16 cellular contexts compared by ENCODE assay signal in the genomic region with DNA sequence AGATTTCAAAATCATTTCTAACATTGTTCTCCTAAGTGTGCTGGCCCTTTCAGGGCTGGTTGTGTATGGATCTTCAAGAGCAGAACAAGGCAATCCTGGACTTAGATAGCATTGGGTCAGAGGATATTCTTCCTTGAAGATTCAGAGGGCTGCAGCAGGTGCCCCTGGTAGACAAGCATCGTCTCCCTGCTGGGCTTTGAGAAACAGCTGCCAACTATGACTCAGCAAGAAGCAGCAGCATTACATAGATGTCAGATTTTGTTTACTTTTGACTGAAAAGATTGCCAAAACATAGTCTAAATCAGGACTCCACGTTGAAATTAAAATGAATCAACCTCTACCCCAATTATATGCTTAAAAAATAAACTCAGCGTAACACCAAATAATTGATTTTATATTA.
DNase-seq lines count a peak whose midpoint lies in the region; ATAC-seq lines count a peak whose summit lies in the region.
"Had no signal": no experiment of that assay in that cellular context is flagged by ENCODE, and none has a peak within 500 bp of the region (broad histone marks: within the 10 kb centered on the region; RNA-seq: fewer than 3 reads in every experiment).

No MANE protein-coding gene starts in this region.

- H3K36me3 Mint-ChIP-seq in activated T-helper 17 cell treated with anti-CD3 and anti-CD28 coated beads, Interleukin-2, amount 50 U/mL, for 72 hours (ENCODE audit: low read depth) = no peaks in the 10 kb centered on the region
- H3K36me3 Mint-ChIP-seq: immature natural killer cell had no signal

- no peaks in the 10 kb centered on the region for H3K9me3 Mint-ChIP-seq in activated T-helper 17 cell treated with anti-CD3 and anti-CD28 coated beads, Interleukin-2, amount 50 U/mL, for 72 hours

- no peaks in the 10 kb centered on the region for H3K4me1 Mint-ChIP-seq in activated T-helper 17 cell treated with anti-CD3 and anti-CD28 coated beads, Interleukin-2, amount 50 U/mL, for 72 hours
- H3K4me1 Mint-ChIP-seq: activated CD4-positive, alpha-beta T cell treated with anti-CD3 and anti-CD28 coated beads, Interleukin-2, amount 10 ng/mL, durations not matched to agents 7 days and 5 days; immature natural killer cell had no signal

- no peak overlapping the region for H3K27ac Mint-ChIP-seq in activated T-helper 17 cell treated with anti-CD3 and anti-CD28 coated beads, Interleukin-2, amount 50 U/mL, for 72 hours
- H3K27ac Mint-ChIP-seq: activated CD4-positive, alpha-beta T cell treated with anti-CD3 and anti-CD28 coated beads, Interleukin-2, amount 10 ng/mL, durations not matched to agents 7 days and 5 days; immature natural killer cell had no signal

- no peaks in the 10 kb centered on the region for H3K27me3 Mint-ChIP-seq in activated T-helper 17 cell treated with anti-CD3 and anti-CD28 coated beads, Interleukin-2, amount 50 U/mL, for 72 hours
- H3K27me3 Mint-ChIP-seq: activated CD4-positive, alpha-beta T cell treated with anti-CD3 and anti-CD28 coated beads, Interleukin-2, amount 10 ng/mL, durations not matched to agents 7 days and 5 days had no signal

- DNase-seq in NCI-H82 (lab: John Stamatoyannopoulos, UW) (peak; percentile 5), NCI-H82 treated with DMSO at 0.1 percent for 48 hours (lab: John Stamatoyannopoulos, UW; ENCODE audit: unreplicated experiment) (no peak), NCI-H460 (ENCODE audit: extremely low read depth, low read depth) (peak; percentile 65), dermis blood vessel endothelial cell (peak; percentile 35), superior temporal gyrus (ENCODE audit: extremely low spot score) (peak; percentile 57)
- no peak for DNase-seq in stimulated activated CD4-positive, alpha-beta T cell treated with anti-CD3 and anti-CD28 coated beads, Interleukin-4, amount 100 ng/mL, for 4 hours
- DNase-seq: ACHN; activated CD4-positive, alpha-beta T cell treated with anti-CD3 and anti-CD28 coated beads, Interleukin-2, amount 10 ng/mL, durations not matched to agents 7 days and 5 days; GDM1; immature natural killer cell; NCI-H226; right lobe of liver; SW 1271; thyroid gland had no signal

- no peak overlapping the region for H3K4me3 Mint-ChIP-seq in activated T-helper 17 cell treated with anti-CD3 and anti-CD28 coated beads, Interleukin-2, amount 50 U/mL, for 72 hours
- H3K4me3 Mint-ChIP-seq: activated CD4-positive, alpha-beta T cell treated with anti-CD3 and anti-CD28 coated beads, Interleukin-2, amount 10 ng/mL, durations not matched to agents 7 days and 5 days; immature natural killer cell had no signal

- no peak for ATAC-seq in GM18907 (IDR thresholded peaks at IDR 0.05; ENCODE audit: unreplicated experiment)
- ATAC-seq in activated T-helper 17 cell treated with anti-CD3 and anti-CD28 coated beads, Interleukin-2, amount 50 U/mL, for 72 hours (replicated peaks) = no peak

Comparison
In these comparisons a context has a peak if more than half of its experiments do, and no peak if none do; other contexts are left out.
1. DNase-seq: peak in NCI-H82 (single experiment), NCI-H460 (single experiment), dermis blood vessel endothelial cell (single experiment) and superior temporal gyrus (single experiment); none in NCI-H82 treated with DMSO at 0.1 percent for 48 hours (single experiment) and stimulated activated CD4-positive, alpha-beta T cell treated with anti-CD3 and anti-CD28 coated beads, Interleukin-4, amount 100 ng/mL, for 4 hours (0 of 2).